ENCODE assay signal across 8 cellular contexts in the genomic region with DNA sequence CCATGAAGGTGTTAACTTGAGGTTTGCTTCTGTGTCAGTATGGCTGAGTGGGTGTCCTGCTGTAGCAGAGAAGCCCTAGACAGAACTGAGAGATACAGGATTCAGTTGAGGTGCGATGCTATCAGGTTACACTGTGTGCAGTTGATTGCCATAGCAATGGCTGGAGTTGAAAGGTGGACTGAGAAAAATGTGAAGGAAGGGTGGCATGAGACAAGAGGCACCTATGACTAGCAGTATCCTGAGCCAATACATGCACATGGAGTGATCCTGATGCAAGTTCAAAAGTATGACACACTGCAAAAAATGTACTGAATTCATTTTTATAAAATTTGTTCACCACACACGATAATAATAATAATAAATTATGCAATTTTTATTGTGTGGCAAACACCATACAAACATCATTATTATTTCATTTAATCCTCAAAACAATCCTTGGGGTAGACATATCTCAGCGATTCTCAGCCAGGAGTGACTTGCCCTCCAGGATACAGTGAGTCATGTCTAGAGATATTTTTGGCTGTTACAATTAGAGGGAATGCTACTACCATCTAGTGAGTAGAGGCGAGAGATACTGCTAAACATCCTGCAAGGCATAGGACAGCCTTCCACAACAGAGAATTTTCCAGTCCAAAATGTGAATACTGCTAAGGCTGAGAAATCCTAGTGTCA. TPM values are rescaled to one million over a fixed set of nuclear protein-coding genes. Genes with fewer than 3 reads are reported as not detected.
DNase-seq lines count a peak whose midpoint lies in the region; ATAC-seq and TF ChIP-seq lines count a peak whose summit lies in the region.
"Had no signal": no experiment of that assay in that cellular context is flagged by ENCODE, and none has a peak within 500 bp of the region (broad histone marks: within the 10 kb centered on the region; RNA-seq: fewer than 3 reads in every experiment).

No MANE protein-coding gene starts in this region.

- H3K27me3 ChIP-seq in HCT116 (ENCODE audit: insufficient read depth, low read length) (no peaks in the 10 kb centered on the region), gastroesophageal sphincter (no peaks in the 10 kb centered on the region), skeletal muscle satellite cell (ENCODE audit: control insufficient read depth, insufficient read depth, low read length) (no peaks in the 10 kb centered on the region)

- H3K27ac ChIP-seq in HCT116 (ENCODE audit: low read depth, low read length) = no peak overlapping the region
- no peak overlapping the region for H3K27ac ChIP-seq in gastroesophageal sphincter

- no peaks in the 10 kb centered on the region for H3K9me2 ChIP-seq in HCT116 (ENCODE audit: insufficient read depth)

- TF ChIP-seq EP300 in gastroesophageal sphincter (IDR thresholded peaks at IDR 0.05) = no peak

- RAD21 ChIA-PET in HCT116 (lab: Charles Lee; ENCODE audit: low non-redundant PET in 1 of 2, low total read pairs in 2 of 2, uncharacterized antibody in 2 of 2, unreplicated experiment in 2 of 2) = no interaction called here

- H3K79me2 ChIP-seq in HCT116 (ENCODE audit: insufficient read depth, low read length) = no peaks in the 10 kb centered on the region

- H2AFZ ChIP-seq in HCT116 (ENCODE audit: low read depth, low read length, poor library complexity, severe bottlenecking) = no peak overlapping the region

- TF ChIP-seq POLR2A in HCT116 (IDR thresholded peaks at IDR 0.05; ENCODE audit: borderline replicate concordance, extremely low read depth, insufficient read depth, insufficient read length) = no peak
- TF ChIP-seq POLR2A in gastroesophageal sphincter (IDR thresholded peaks at IDR 0.05) = no peak

- H3K9me3 ChIP-seq in HCT116 (ENCODE audit: control insufficient read depth in 1 of 2, insufficient read depth in 1 of 2, low read depth in 1 of 2, low read length in 2 of 2) = no peaks in the 10 kb centered on the region
- no peaks in the 10 kb centered on the region for H3K9me3 ChIP-seq in gastroesophageal sphincter
- no peaks in the 10 kb centered on the region for H3K9me3 ChIP-seq in skeletal muscle satellite cell (replicated peaks; ENCODE audit: low read length)

- H3K36me3 ChIP-seq in HCT116 (ENCODE audit: control insufficient read depth in 1 of 2, insufficient read depth in 2 of 2, low read length in 2 of 2) (no peaks in the 10 kb centered on the region), gastroesophageal sphincter (no peaks in the 10 kb centered on the region), skeletal muscle satellite cell (ENCODE audit: insufficient read depth, low read length) (no peaks in the 10 kb centered on the region)

- H3K4me1 ChIP-seq in HCT116 (ENCODE audit: control insufficient read depth in 1 of 2, insufficient read depth in 2 of 2, low read length in 2 of 2) = peaks cover 2 to 14% of the 10 kb centered on the region in 2 experiments; a peak in 3 of 4 replicates
- H3K4me1 ChIP-seq in gastroesophageal sphincter = peaks cover 0 to 16% (median 0%) of the 10 kb centered on the region in 3 donors
- peaks cover 26% of the 10 kb centered on the region for H3K4me1 ChIP-seq in skeletal muscle satellite cell (ENCODE audit: control insufficient read depth, insufficient read depth, low read length)

- 16 to 35% methylated on average over 3 to 4 of the region's 4 CpGs for WGBS in gastroesophageal sphincter (ENCODE audit: low coverage in 1 of 2), 2 donors

- CTCF ChIA-PET in HCT116 (lab: Charles Lee) = no interaction called here

- intact Hi-C loops in HCT116 (cut with micrococcal nuclease) = no loop called here

- H3K4me2 ChIP-seq in HCT116 (ENCODE audit: low read length) (peak overlapping the region; percentile 14; the same call in 1 of the 2 replicates), skeletal muscle satellite cell (ENCODE audit: low read length) (no peak overlapping the region)

- H3K4me3 ChIP-seq in HCT116 (replicated peaks in 1 of 2; ENCODE audit: low read depth in 1 of 2, low read length in 2 of 2) (no peak overlapping the region), gastroesophageal sphincter (no peak overlapping the region), skeletal muscle satellite cell (ENCODE audit: low read length) (no peak overlapping the region)

- DNase-seq in HCT116 (ENCODE audit: low read depth, low spot score) (no peak), SW480 (ENCODE audit: low spot score) (peak; percentile 30), SKM-1 (lab: John Stamatoyannopoulos, UW; ENCODE audit: unreplicated experiment) (no peak), NCI-H1105 (lab: John Stamatoyannopoulos, UW) (no peak), NCI-H1105 treated with DMSO at 0.1 percent for 48 hours (lab: John Stamatoyannopoulos, UW) (no peak)
- DNase-seq: stimulated activated naive CD8-positive, alpha-beta T cell treated with anti-CD3 and anti-CD28 coated beads, Interleukin-15, amount 100 ng/mL, for 72 hours had no signal

- POLR2A ChIA-PET in HCT116 (lab: Charles Lee) = no interaction called here

- TF ChIP-seq CTCF in HCT116 (IDR thresholded peaks at IDR 0.05 in 2 of 3, conservative IDR thresholded peaks at IDR 0.05 in 1 of 3; ENCODE audit: borderline replicate concordance in 1 of 3, insufficient read depth in 1 of 3, low read depth in 2 of 3, low read length in 2 of 3) = peak; percentile 4 to 28 (median 16); a peak in 2 of 6 replicates
- peak; percentile 7 to 47 (median 20) for TF ChIP-seq CTCF in gastroesophageal sphincter (IDR thresholded peaks at IDR 0.05)

- no peaks in the 10 kb centered on the region for H4K20me1 ChIP-seq in HCT116 (ENCODE audit: insufficient read depth)

- peak; percentile 62 for TF ChIP-seq RAD21 in HCT116 (IDR thresholded peaks at IDR 0.05; ENCODE audit: low read depth)

- no TSS peak for BruUV-seq in HCT116 (replicated peaks; lab: Mats Ljungman, UMichigan)

- H3K9ac ChIP-seq in HCT116 (ENCODE audit: low read length) (no peak overlapping the region), skeletal muscle satellite cell (ENCODE audit: low read depth, low read length) (peak overlapping the region; percentile 24)

- ATAC-seq in HCT116 = peak; percentile 83
- peak; percentile 86 for ATAC-seq in gastroesophageal sphincter
- ATAC-seq: stimulated activated naive CD8-positive, alpha-beta T cell treated with anti-CD3 and anti-CD28 coated beads, Interleukin-15, amount 100 ng/mL, for 72 hours had no signal

TF ChIP-seq in HCT116, 20 proteins besides CTCF, POLR2A, EP300 and RAD21:
- TF ChIP-seq ZNF274 (IDR thresholded peaks at IDR 0.05; ENCODE audit: low read depth, low read length) (no peak), ELF1 (IDR thresholded peaks at IDR 0.05; ENCODE audit: borderline replicate concordance, low read depth) (no peak), SRF (IDR thresholded peaks at IDR 0.05; ENCODE audit: low read depth) (no peak), SIN3A (IDR thresholded peaks at IDR 0.05; ENCODE audit: low read depth) (no peak), EGR1 (IDR thresholded peaks at IDR 0.05; ENCODE audit: low read depth) (no peak), JUND (IDR thresholded peaks at IDR 0.05) (no peak), CBX3 (IDR thresholded peaks at IDR 0.05; ENCODE audit: low read depth) (no peak), ZFX (IDR thresholded peaks at IDR 0.05) (no peak), YY1 (IDR thresholded peaks at IDR 0.05; ENCODE audit: extremely low read depth, insufficient replicate concordance, low read depth, low read length) (no peak), POLR2AphosphoS5 (IDR thresholded peaks at IDR 0.05; ENCODE audit: low read depth, low read length) (no peak), CEBPB (IDR thresholded peaks at IDR 0.05; ENCODE audit: low read depth) (no peak), TCF7L2 (IDR thresholded peaks at IDR 0.05; ENCODE audit: borderline replicate concordance, extremely low read depth, insufficient read depth, insufficient read length) (no peak), SP1 (IDR thresholded peaks at IDR 0.05; ENCODE audit: low read depth) (no peak), EZH2phosphoT487 (IDR thresholded peaks at IDR 0.05; ENCODE audit: borderline replicate concordance) (no peak)
- TF ChIP-seq, protein P1, sequence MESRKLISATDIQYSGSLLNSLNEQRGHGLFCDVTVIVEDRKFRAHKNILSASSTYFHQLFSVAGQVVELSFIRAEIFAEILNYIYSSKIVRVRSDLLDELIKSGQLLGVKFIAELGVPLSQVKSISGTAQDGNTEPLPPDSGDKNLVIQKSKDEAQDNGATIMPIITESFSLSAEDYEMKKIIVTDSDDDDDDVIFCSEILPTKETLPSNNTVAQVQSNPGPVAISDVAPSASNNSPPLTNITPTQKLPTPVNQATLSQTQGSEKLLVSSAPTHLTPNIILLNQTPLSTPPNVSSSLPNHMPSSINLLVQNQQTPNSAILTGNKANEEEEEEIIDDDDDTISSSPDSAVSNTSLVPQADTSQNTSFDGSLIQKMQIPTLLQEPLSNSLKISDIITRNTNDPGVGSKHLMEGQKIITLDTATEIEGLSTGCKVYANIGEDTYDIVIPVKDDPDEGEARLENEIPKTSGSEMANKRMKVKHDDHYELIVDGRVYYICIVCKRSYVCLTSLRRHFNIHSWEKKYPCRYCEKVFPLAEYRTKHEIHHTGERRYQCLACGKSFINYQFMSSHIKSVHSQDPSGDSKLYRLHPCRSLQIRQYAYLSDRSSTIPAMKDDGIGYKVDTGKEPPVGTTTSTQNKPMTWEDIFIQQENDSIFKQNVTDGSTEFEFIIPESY (IDR thresholded peaks at IDR 0.05; ENCODE audit: extremely low read depth, insufficient replicate concordance, low read length) = no peak
- TF ChIP-seq, protein P2, sequence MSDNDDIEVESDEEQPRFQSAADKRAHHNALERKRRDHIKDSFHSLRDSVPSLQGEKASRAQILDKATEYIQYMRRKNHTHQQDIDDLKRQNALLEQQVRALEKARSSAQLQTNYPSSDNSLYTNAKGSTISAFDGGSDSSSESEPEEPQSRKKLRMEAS (IDR thresholded peaks at IDR 0.05) = no peak

RNA-seq across cellular contexts. Expression of a gene that starts 3.9 kb away (rescaled TPM):
- 0.34 TPM for total RNA-seq in HCT116 (2021; ENCODE audit: unreplicated experiment)
- polyA plus RNA-seq in HCT116 (2012) = 0.25 and 0.62 TPM in 2 replicates
- total RNA-seq in gastroesophageal sphincter = 1 to 10 TPM; 2.0 to 8.5 (median 6.0) TPM
- total RNA-seq in skeletal muscle satellite cell (2012; rRNA removed) = 0.51 and 1.1 TPM in 2 replicates

RNA-seq across cellular contexts. Expression of a gene that starts 19.6 kb away (rescaled TPM):
- total RNA-seq in HCT116 (2021; ENCODE audit: unreplicated experiment) (5.7 TPM), gastroesophageal sphincter (1 to 10 TPM; 5.2 to 7.8 (median 7.6) TPM)
- polyA plus RNA-seq in HCT116 (2012) = 2.1 and 2.4 TPM in 2 replicates
- total RNA-seq in skeletal muscle satellite cell (2012; rRNA removed) = 2.8 and 4.4 TPM in 2 replicates

RNA-seq across cellular contexts. Expression of a gene that starts 51.1 kb away (rescaled TPM):
- not detected for total RNA-seq in HCT116 (2021; ENCODE audit: unreplicated experiment)
- not detected in 2 replicates for polyA plus RNA-seq in HCT116 (2012)
- not detected for total RNA-seq in gastroesophageal sphincter
- total RNA-seq in skeletal muscle satellite cell (2012; rRNA removed) = not detected in 2 replicates
